In genomic region chr12:87848248-87848868, GRCh38 we compare ENCODE assay signal across 9 cellular contexts.
A peak's percentile ranks its signal among the peaks of the same experiment; 100 is the strongest.
DNase-seq lines count a peak whose midpoint lies in the region; ATAC-seq and TF ChIP-seq lines count a peak whose summit lies in the region.
"Had no signal": no experiment of that assay in that cellular context is flagged by ENCODE, and none has a peak within 500 bp of the region (broad histone marks: within the 10 kb centered on the region; RNA-seq: fewer than 3 reads in every experiment).

No MANE protein-coding gene starts in this region.

- peaks cover 24% of the 10 kb centered on the region for H3K4me1 Mint-ChIP-seq in GM23338
- H3K4me1 Mint-ChIP-seq in stimulated activated effector memory CD8-positive, alpha-beta T cell treated with anti-CD3 and anti-CD28 coated beads, Interleukin-12 subunit alpha, Interleukin-12 subunit beta, amount 100 ng/mL, for 72 hours = no peaks in the 10 kb centered on the region
- H3K4me1 Mint-ChIP-seq: activated naive CD4-positive, alpha-beta T cell treated with anti-CD3 and anti-CD28 coated beads, Interleukin-2, amount 50 U/mL, for 24 hours had no signal

- no peaks in the 10 kb centered on the region for H3K36me3 ChIP-seq in GM23338 (ENCODE audit: insufficient read depth)
- no peaks in the 10 kb centered on the region for H3K36me3 ChIP-seq in neural cell (ENCODE audit: insufficient read depth, low read length)

- H3K79me2 ChIP-seq in GM23338 (replicated peaks; ENCODE audit: insufficient read depth) (no peaks in the 10 kb centered on the region), neural cell (replicated peaks; ENCODE audit: insufficient read depth, low read length) (no peaks in the 10 kb centered on the region)

- no peak overlapping the region for H3K27ac ChIP-seq in GM23338 (ENCODE audit: low read depth)
- no peak overlapping the region for H3K27ac ChIP-seq in epithelial cell of prostate
- H3K27ac ChIP-seq in neural cell (ENCODE audit: low read length) = peak overlapping the region; percentile 7

- H3F3A ChIP-seq in GM23338 (replicated peaks; ENCODE audit: low read depth) (no peaks in the 10 kb centered on the region), neural cell (ENCODE audit: insufficient read depth, low read length, poor library complexity, severe bottlenecking) (no peaks in the 10 kb centered on the region)

- H3K27me3 ChIP-seq in GM23338 (ENCODE audit: insufficient read depth) (no peaks in the 10 kb centered on the region), neural cell (ENCODE audit: insufficient read depth, low read depth, low read length) (no peaks in the 10 kb centered on the region)

- peaks cover 2% of the 10 kb centered on the region for H3K27me3 Mint-ChIP-seq in GM23338 (ENCODE audit: insufficient read depth, low read depth, poor library complexity)

- H3K9me2 ChIP-seq in GM23338 (ENCODE audit: insufficient read depth) (no peaks in the 10 kb centered on the region), neural cell (ENCODE audit: insufficient read depth, low read length) (no peaks in the 10 kb centered on the region)

- H3K4me1 ChIP-seq in GM23338 (ENCODE audit: insufficient read depth) = peaks cover 28% of the 10 kb centered on the region

- TF ChIP-seq EP300 in neural cell (conservative IDR thresholded peaks at IDR 0.05; ENCODE audit: poor library complexity, severe bottlenecking) = no peak

- no peak overlapping the region for H3K4me3 Mint-ChIP-seq in GM23338
- no peak overlapping the region for H3K4me3 Mint-ChIP-seq in stimulated activated effector memory CD8-positive, alpha-beta T cell treated with anti-CD3 and anti-CD28 coated beads, Interleukin-12 subunit alpha, Interleukin-12 subunit beta, amount 100 ng/mL, for 72 hours
- H3K4me3 Mint-ChIP-seq: activated naive CD4-positive, alpha-beta T cell treated with anti-CD3 and anti-CD28 coated beads, Interleukin-2, amount 50 U/mL, for 24 hours had no signal

- H3K4me2 ChIP-seq in GM23338 = peak overlapping the region; percentile 30
- no peak overlapping the region for H3K4me2 ChIP-seq in neural cell (ENCODE audit: low read length)

- H3K27ac Mint-ChIP-seq in GM23338 = no peak overlapping the region
- H3K27ac Mint-ChIP-seq in stimulated activated effector memory CD8-positive, alpha-beta T cell treated with anti-CD3 and anti-CD28 coated beads, Interleukin-12 subunit alpha, Interleukin-12 subunit beta, amount 100 ng/mL, for 72 hours = no peak overlapping the region
- H3K27ac Mint-ChIP-seq: activated naive CD4-positive, alpha-beta T cell treated with anti-CD3 and anti-CD28 coated beads, Interleukin-2, amount 50 U/mL, for 24 hours had no signal

- H3K4me3 ChIP-seq in GM23338 = no peak overlapping the region
- H3K4me3 ChIP-seq in neural cell (ENCODE audit: low read length) = no peak overlapping the region

- no peaks in the 10 kb centered on the region for H3K9me3 ChIP-seq in neural cell (ENCODE audit: low read length)

- H3K9ac ChIP-seq in neural cell (ENCODE audit: low read length) = no peak overlapping the region

- DNase-seq in GF-D8 (lab: John Stamatoyannopoulos, UW) = peak; percentile 1
- DNase-seq in GM23338 (ENCODE audit: low spot score) = peak; percentile 69
- peak; percentile 78 for DNase-seq in LoVo (ENCODE audit: low spot score)
- DNase-seq in SHP77 (lab: John Stamatoyannopoulos, UW) = peak; percentile 35 to 38
- peak; percentile 6 for DNase-seq in epithelial cell of prostate (ENCODE audit: low read depth, low spot score)
- DNase-seq in posterior vena cava (ENCODE audit: low spot score) = no peak
- no peak for DNase-seq in stimulated activated effector memory CD8-positive, alpha-beta T cell treated with anti-CD3 and anti-CD28 coated beads, Interleukin-12 subunit alpha, Interleukin-12 subunit beta, amount 100 ng/mL, for 72 hours (ENCODE audit: low spot score in 2 of 2)

- peak; percentile 94 for TF ChIP-seq RAD21 in neural cell (conservative IDR thresholded peaks at IDR 0.05)

- no peaks in the 10 kb centered on the region for H3K36me3 Mint-ChIP-seq in GM23338 (ENCODE audit: low read depth)
- no peaks in the 10 kb centered on the region for H3K36me3 Mint-ChIP-seq in stimulated activated effector memory CD8-positive, alpha-beta T cell treated with anti-CD3 and anti-CD28 coated beads, Interleukin-12 subunit alpha, Interleukin-12 subunit beta, amount 100 ng/mL, for 72 hours
- H3K36me3 Mint-ChIP-seq: activated naive CD4-positive, alpha-beta T cell treated with anti-CD3 and anti-CD28 coated beads, Interleukin-2, amount 50 U/mL, for 24 hours had no signal

- H3K9me3 Mint-ChIP-seq in GM23338 = no peaks in the 10 kb centered on the region
- H3K9me3 Mint-ChIP-seq in stimulated activated effector memory CD8-positive, alpha-beta T cell treated with anti-CD3 and anti-CD28 coated beads, Interleukin-12 subunit alpha, Interleukin-12 subunit beta, amount 100 ng/mL, for 72 hours = no peaks in the 10 kb centered on the region
- H3K9me3 Mint-ChIP-seq: activated naive CD4-positive, alpha-beta T cell treated with anti-CD3 and anti-CD28 coated beads, Interleukin-2, amount 50 U/mL, for 24 hours had no signal

- TF ChIP-seq CTCF in GM23338 (conservative IDR thresholded peaks at IDR 0.05; ENCODE audit: low read depth in 2 of 2) (peak; percentile 82 to 99), neural cell (IDR thresholded peaks at IDR 0.05; ENCODE audit: poor library complexity, severe bottlenecking) (peak; percentile 89)

- no peaks in the 10 kb centered on the region for H4K20me1 ChIP-seq in GM23338 (replicated peaks; ENCODE audit: insufficient read depth)
- H4K20me1 ChIP-seq in neural cell (ENCODE audit: insufficient read depth) = no peaks in the 10 kb centered on the region

- peak; percentile 67 for ATAC-seq in GM23338
- ATAC-seq in stimulated activated effector memory CD8-positive, alpha-beta T cell treated with anti-CD3 and anti-CD28 coated beads, Interleukin-12 subunit alpha, Interleukin-12 subunit beta, amount 100 ng/mL, for 72 hours = no peak

- intact Hi-C loops in posterior vena cava (cut with DNase I) = no loop called here

- H2AFZ ChIP-seq in GM23338 (no peak overlapping the region), neural cell (ENCODE audit: low read depth, low read length) (no peak overlapping the region)

TF ChIP-seq in neural cell, 6 proteins besides CTCF, POLR2A, EP300 and RAD21:
- TF ChIP-seq, protein P1, sequence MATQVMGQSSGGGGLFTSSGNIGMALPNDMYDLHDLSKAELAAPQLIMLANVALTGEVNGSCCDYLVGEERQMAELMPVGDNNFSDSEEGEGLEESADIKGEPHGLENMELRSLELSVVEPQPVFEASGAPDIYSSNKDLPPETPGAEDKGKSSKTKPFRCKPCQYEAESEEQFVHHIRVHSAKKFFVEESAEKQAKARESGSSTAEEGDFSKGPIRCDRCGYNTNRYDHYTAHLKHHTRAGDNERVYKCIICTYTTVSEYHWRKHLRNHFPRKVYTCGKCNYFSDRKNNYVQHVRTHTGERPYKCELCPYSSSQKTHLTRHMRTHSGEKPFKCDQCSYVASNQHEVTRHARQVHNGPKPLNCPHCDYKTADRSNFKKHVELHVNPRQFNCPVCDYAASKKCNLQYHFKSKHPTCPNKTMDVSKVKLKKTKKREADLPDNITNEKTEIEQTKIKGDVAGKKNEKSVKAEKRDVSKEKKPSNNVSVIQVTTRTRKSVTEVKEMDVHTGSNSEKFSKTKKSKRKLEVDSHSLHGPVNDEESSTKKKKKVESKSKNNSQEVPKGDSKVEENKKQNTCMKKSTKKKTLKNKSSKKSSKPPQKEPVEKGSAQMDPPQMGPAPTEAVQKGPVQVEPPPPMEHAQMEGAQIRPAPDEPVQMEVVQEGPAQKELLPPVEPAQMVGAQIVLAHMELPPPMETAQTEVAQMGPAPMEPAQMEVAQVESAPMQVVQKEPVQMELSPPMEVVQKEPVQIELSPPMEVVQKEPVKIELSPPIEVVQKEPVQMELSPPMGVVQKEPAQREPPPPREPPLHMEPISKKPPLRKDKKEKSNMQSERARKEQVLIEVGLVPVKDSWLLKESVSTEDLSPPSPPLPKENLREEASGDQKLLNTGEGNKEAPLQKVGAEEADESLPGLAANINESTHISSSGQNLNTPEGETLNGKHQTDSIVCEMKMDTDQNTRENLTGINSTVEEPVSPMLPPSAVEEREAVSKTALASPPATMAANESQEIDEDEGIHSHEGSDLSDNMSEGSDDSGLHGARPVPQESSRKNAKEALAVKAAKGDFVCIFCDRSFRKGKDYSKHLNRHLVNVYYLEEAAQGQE (IDR thresholded peaks at IDR 0.05; ENCODE audit: borderline replicate concordance) = no peak
- no peak for TF ChIP-seq EZH2 (IDR thresholded peaks at IDR 0.05; ENCODE audit: borderline replicate concordance, insufficient read depth, low read length, poor library complexity, severe bottlenecking)
- peak; percentile 88 for TF ChIP-seq SMC3 (conservative IDR thresholded peaks at IDR 0.05; ENCODE audit: poor library complexity)

Comparison
In these comparisons a context has a peak if more than half of its experiments do, and no peak if none do; other contexts are left out.
1. DNase-seq: peak in GF-D8 (single experiment), GM23338 (single experiment), LoVo (single experiment), SHP77 (2 of 2) and epithelial cell of prostate (single experiment); none in posterior vena cava (single experiment) and stimulated activated effector memory CD8-positive, alpha-beta T cell treated with anti-CD3 and anti-CD28 coated beads, Interleukin-12 subunit alpha, Interleukin-12 subunit beta, amount 100 ng/mL, for 72 hours (0 of 2).